In the genomic region with DNA sequence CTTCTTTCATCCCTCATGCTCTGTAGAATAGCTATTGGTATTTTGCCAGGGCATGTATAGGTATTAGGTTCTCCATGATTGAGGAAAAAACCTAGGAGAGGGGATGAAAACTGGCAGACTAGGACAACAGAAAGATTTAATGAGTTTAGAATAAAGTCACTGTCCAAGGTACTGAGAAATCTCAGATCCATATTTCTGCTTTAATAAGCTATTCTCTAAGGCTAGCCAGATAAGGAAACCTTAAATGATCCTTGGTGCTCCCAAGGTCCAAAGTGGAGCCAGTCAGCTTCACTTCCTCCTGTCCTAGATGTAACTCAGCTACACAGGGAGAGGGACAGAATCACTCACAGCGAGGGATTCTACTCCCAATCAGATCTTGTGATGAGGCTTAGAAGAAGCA, we compare ENCODE assay signal across 31 cellular contexts. TPM values are rescaled to one million over a fixed set of nuclear protein-coding genes. Genes with fewer than 3 reads are reported as not detected.
DNase-seq lines count a peak whose midpoint lies in the region; ATAC-seq and TF ChIP-seq lines count a peak whose summit lies in the region.
"Had no signal": no experiment of that assay in that cellular context is flagged by ENCODE, and none has a peak within 500 bp of the region (broad histone marks: within the 10 kb centered on the region; RNA-seq: fewer than 3 reads in every experiment).

No MANE protein-coding gene starts in this region.

- H2BK12ac ChIP-seq in mesenchymal stem cell (ENCODE audit: low read length in 2 of 2) = no peak overlapping the region

- peaks cover 33% of the 10 kb centered on the region for H3K4me1 Mint-ChIP-seq in GM23338
- H3K4me1 Mint-ChIP-seq: activated CD4-positive, alpha-beta T cell treated with anti-CD3 and anti-CD28 coated beads for 36 hours; activated naive CD4-positive, alpha-beta T cell treated with anti-CD3 and anti-CD28 coated beads, Interleukin-2, amount 10 ng/mL, durations not matched to agents 7 days and 5 days; activated T-helper 17 cell treated with anti-CD3 and anti-CD28 coated beads, Interleukin-2, amount 50 U/mL, for 72 hours had no signal

- H3K9me2 ChIP-seq in GM23338 (ENCODE audit: insufficient read depth) = no peaks in the 10 kb centered on the region

- peaks cover 7% of the 10 kb centered on the region for H3K4me1 ChIP-seq in GM23338 (ENCODE audit: insufficient read depth)
- H3K4me1 ChIP-seq in mesenchymal stem cell (ENCODE audit: control insufficient read depth, insufficient read depth, low read depth, low read length) = no peaks in the 10 kb centered on the region
- H3K4me1 ChIP-seq: colonic mucosa, lower lobe of right lung had no signal

- no peak overlapping the region for H2BK120ac ChIP-seq in mesenchymal stem cell (ENCODE audit: low read depth, low read length)

- H2BK5ac ChIP-seq in mesenchymal stem cell (ENCODE audit: low read depth, low read length, poor library complexity, severe bottlenecking) = no peak overlapping the region

- H3K9me3 ChIP-seq in mesenchymal stem cell (ENCODE audit: control insufficient read depth, low read length) = peaks cover 14% of the 10 kb centered on the region
- H3K9me3 ChIP-seq: colonic mucosa, gastroesophageal sphincter, lower lobe of right lung, mucosa of descending colon, tibial artery had no signal

- no peaks in the 10 kb centered on the region for H3K79me1 ChIP-seq in mesenchymal stem cell (replicated peaks; ENCODE audit: low read length, poor library complexity, severe bottlenecking)

- H3K4me3 ChIP-seq in GM23338 (no peak overlapping the region), mesenchymal stem cell (ENCODE audit: insufficient read depth in 1 of 2, low read depth in 1 of 2, low read length in 2 of 2) (no peak overlapping the region)
- H3K4me3 ChIP-seq: BLaER1 treated with 17β-estradiol and CSF1 and Interleukin-3, amounts not matched to agents 10 nM and 100 nM; colonic mucosa; gastroesophageal sphincter; hepatocyte; lower lobe of right lung; mucosa of descending colon; tibial artery had no signal

- H3K23ac ChIP-seq in mesenchymal stem cell (ENCODE audit: low read length in 2 of 2) = no peak overlapping the region

- H3K14ac ChIP-seq in mesenchymal stem cell (ENCODE audit: low read length in 2 of 2) = no peak overlapping the region

- H4K8ac ChIP-seq in mesenchymal stem cell (ENCODE audit: low read length) = no peak overlapping the region

- no peak overlapping the region for H3K9ac ChIP-seq in mesenchymal stem cell (ENCODE audit: low read length)
- H3K9ac ChIP-seq: BLaER1 treated with 17β-estradiol and CSF1 and Interleukin-3, amounts not matched to agents 10 nM and 100 nM had no signal

- no peak overlapping the region for H3K18ac ChIP-seq in mesenchymal stem cell (ENCODE audit: low read depth in 1 of 2, low read length in 2 of 2)

- no peaks in the 10 kb centered on the region for H3K79me2 ChIP-seq in GM23338 (replicated peaks; ENCODE audit: insufficient read depth)
- H3K79me2 ChIP-seq: hepatocyte had no signal

- WGBS in mesenchymal stem cell = 100% methylated on average over 1 of the region's 1 CpG

- no peak overlapping the region for H3K4me3 Mint-ChIP-seq in GM23338
- H3K4me3 Mint-ChIP-seq: activated CD4-positive, alpha-beta T cell treated with anti-CD3 and anti-CD28 coated beads for 36 hours; activated CD8-positive, alpha-beta T cell treated with anti-CD3 and anti-CD28 coated beads, Interleukin-2, amount 10 ng/mL, durations not matched to agents 7 days and 5 days; activated naive CD4-positive, alpha-beta T cell treated with anti-CD3 and anti-CD28 coated beads, Interleukin-2, amount 10 ng/mL, durations not matched to agents 7 days and 5 days; activated T-helper 17 cell treated with anti-CD3 and anti-CD28 coated beads, Interleukin-2, amount 50 U/mL, for 72 hours; natural killer cell treated with Interleukin-12 subunit alpha and Interleukin-12 subunit beta and Interleukin-15 and Interleukin-18, amount 100 ng/mL, for 72 hours; T-helper 2 cell treated with Interferon-gamma antibody and Interleukin-4, amounts not matched to agents 5 μg/mL and 100 μg/mL, for 36 hours had no signal

- H3K27ac Mint-ChIP-seq in GM23338 = no peak overlapping the region
- H3K27ac Mint-ChIP-seq: activated CD4-positive, alpha-beta T cell treated with anti-CD3 and anti-CD28 coated beads for 36 hours; activated CD8-positive, alpha-beta T cell treated with anti-CD3 and anti-CD28 coated beads, Interleukin-2, amount 10 ng/mL, durations not matched to agents 7 days and 5 days; activated naive CD4-positive, alpha-beta T cell treated with anti-CD3 and anti-CD28 coated beads, Interleukin-2, amount 10 ng/mL, durations not matched to agents 7 days and 5 days; activated T-helper 17 cell treated with anti-CD3 and anti-CD28 coated beads, Interleukin-2, amount 50 U/mL, for 72 hours; natural killer cell treated with Interleukin-12 subunit alpha and Interleukin-12 subunit beta and Interleukin-15 and Interleukin-18, amount 100 ng/mL, for 72 hours; T-helper 2 cell treated with Interferon-gamma antibody and Interleukin-4, amounts not matched to agents 5 μg/mL and 100 μg/mL, for 36 hours had no signal

- H4K91ac ChIP-seq in mesenchymal stem cell (ENCODE audit: low read length) = no peak overlapping the region

- no peak overlapping the region for H3K27ac ChIP-seq in GM23338 (ENCODE audit: low read depth)
- no peak overlapping the region for H3K27ac ChIP-seq in mesenchymal stem cell (ENCODE audit: low read length, poor library complexity, severe bottlenecking)
- H3K27ac ChIP-seq: BLaER1 treated with 17β-estradiol and CSF1 and Interleukin-3, amounts not matched to agents 10 nM and 100 nM; colonic mucosa; gastroesophageal sphincter; hepatocyte; lower lobe of right lung; tibial artery had no signal

- TF ChIP-seq CTCF in GM23338 (conservative IDR thresholded peaks at IDR 0.05; ENCODE audit: low read depth in 2 of 2) = no peak

- H4K20me1 ChIP-seq in GM23338 (replicated peaks; ENCODE audit: insufficient read depth) = no peaks in the 10 kb centered on the region
- H4K20me1 ChIP-seq: BLaER1 treated with 17β-estradiol and CSF1 and Interleukin-3, amounts not matched to agents 10 nM and 100 nM had no signal

- DNase-seq in GM23338 (ENCODE audit: low spot score) (no peak), dermis blood vessel endothelial cell (peak; percentile 34), mesenchymal stem cell (peak; percentile 19), AG08396 (ENCODE audit: low spot score) (no peak), NCI-H524 (lab: John Stamatoyannopoulos, UW) (no peak)
- DNase-seq: activated CD4-positive, alpha-beta T cell treated with anti-CD3 and anti-CD28 coated beads for 36 hours; activated CD8-positive, alpha-beta T cell treated with anti-CD3 and anti-CD28 coated beads, Interleukin-2, amount 10 ng/mL, durations not matched to agents 7 days and 5 days; activated naive CD4-positive, alpha-beta T cell treated with anti-CD3 and anti-CD28 coated beads, Interleukin-2, amount 10 ng/mL, durations not matched to agents 7 days and 5 days; amniotic stem cell; colonic mucosa; DMS53; effector memory CD4-positive, alpha-beta T cell; GDM1; GOT3; KG1; lower lobe of right lung; mucosa of descending colon; NCI-H2029; NCI-H526 treated with DMSO at 0.1 percent for 48 hours; NK-92 treated with Interleukin-12 subunit alpha and Interleukin-12 subunit beta, amount 100 ng/mL, for 24 hours; Right ventricle myocardium superior; stimulated activated CD4-positive, alpha-beta T cell treated with anti-CD3 and anti-CD28 coated beads, Interleukin-4, amount 100 ng/mL, for 1 hour; tibial artery had no signal

- H2AFZ ChIP-seq in GM23338 = no peak overlapping the region
- no peak overlapping the region for H2AFZ ChIP-seq in mesenchymal stem cell (ENCODE audit: low read depth, low read length)
- H2AFZ ChIP-seq: hepatocyte had no signal

- H3K4me2 ChIP-seq in GM23338 = no peak overlapping the region
- H3K4me2 ChIP-seq in mesenchymal stem cell (ENCODE audit: low read length, poor library complexity, severe bottlenecking) = no peak overlapping the region
- H3K4me2 ChIP-seq: BLaER1 treated with 17β-estradiol and CSF1 and Interleukin-3, amounts not matched to agents 10 nM and 100 nM; hepatocyte had no signal

- peaks cover 2% of the 10 kb centered on the region; the same call in 2 of the 3 replicates for H3K9me3 Mint-ChIP-seq in GM23338
- H3K9me3 Mint-ChIP-seq: activated naive CD4-positive, alpha-beta T cell treated with anti-CD3 and anti-CD28 coated beads, Interleukin-2, amount 10 ng/mL, durations not matched to agents 7 days and 5 days; activated T-helper 17 cell treated with anti-CD3 and anti-CD28 coated beads, Interleukin-2, amount 50 U/mL, for 72 hours; natural killer cell treated with Interleukin-12 subunit alpha and Interleukin-12 subunit beta and Interleukin-15 and Interleukin-18, amount 100 ng/mL, for 72 hours; T-helper 2 cell treated with Interferon-gamma antibody and Interleukin-4, amounts not matched to agents 5 μg/mL and 100 μg/mL, for 36 hours had no signal

- no peaks in the 10 kb centered on the region for H3F3A ChIP-seq in GM23338 (replicated peaks; ENCODE audit: low read depth)

- no peak overlapping the region for H2BK15ac ChIP-seq in mesenchymal stem cell (ENCODE audit: low read depth, poor library complexity, severe bottlenecking)

- H3K4ac ChIP-seq in mesenchymal stem cell (ENCODE audit: low read depth in 1 of 2, low read length in 2 of 2) = no peak overlapping the region

- H3K27me3 ChIP-seq in GM23338 (ENCODE audit: insufficient read depth) (no peaks in the 10 kb centered on the region), mesenchymal stem cell (ENCODE audit: control insufficient read depth in 1 of 2, insufficient read depth in 1 of 2, low read length in 2 of 2) (peaks cover 3 to 19% of the 10 kb centered on the region in 2 experiments)
- H3K27me3 ChIP-seq: BLaER1 treated with 17β-estradiol and CSF1 and Interleukin-3, amounts not matched to agents 10 nM and 100 nM; colonic mucosa; gastroesophageal sphincter; hepatocyte; tibial artery had no signal

- peaks cover 4% of the 10 kb centered on the region for H3K27me3 Mint-ChIP-seq in GM23338 (ENCODE audit: insufficient read depth, low read depth, poor library complexity)
- H3K27me3 Mint-ChIP-seq: activated naive CD4-positive, alpha-beta T cell treated with anti-CD3 and anti-CD28 coated beads, Interleukin-2, amount 10 ng/mL, durations not matched to agents 7 days and 5 days had no signal

- no peak overlapping the region for H2AK5ac ChIP-seq in mesenchymal stem cell (ENCODE audit: low read length, severe bottlenecking)

- no peaks in the 10 kb centered on the region for H3K36me3 ChIP-seq in GM23338 (ENCODE audit: insufficient read depth)
- no peaks in the 10 kb centered on the region for H3K36me3 ChIP-seq in mesenchymal stem cell (ENCODE audit: control insufficient read depth in 1 of 2, insufficient read depth in 2 of 2, low read depth in 1 of 2, low read length in 2 of 2)
- H3K36me3 ChIP-seq: BLaER1 treated with 17β-estradiol and CSF1 and Interleukin-3, amounts not matched to agents 10 nM and 100 nM; colonic mucosa; lower lobe of right lung had no signal

- no peak for ATAC-seq in GM23338
- ATAC-seq in HG02884 (IDR thresholded peaks at IDR 0.05; ENCODE audit: unreplicated experiment) = no peak
- ATAC-seq: activated CD4-positive, alpha-beta T cell treated with anti-CD3 and anti-CD28 coated beads for 36 hours; activated CD8-positive, alpha-beta T cell treated with anti-CD3 and anti-CD28 coated beads, Interleukin-2, amount 10 ng/mL, durations not matched to agents 7 days and 5 days; activated T-helper 17 cell treated with anti-CD3 and anti-CD28 coated beads, Interleukin-2, amount 50 U/mL, for 72 hours; gastroesophageal sphincter; lower lobe of right lung; mucosa of descending colon; natural killer cell treated with Interleukin-12 subunit alpha and Interleukin-12 subunit beta and Interleukin-15 and Interleukin-18, amount 100 ng/mL, for 72 hours had no signal

- H3K36me3 Mint-ChIP-seq in GM23338 (ENCODE audit: low read depth) = peaks cover 14% of the 10 kb centered on the region; the same call in 2 of the 3 replicates
- H3K36me3 Mint-ChIP-seq: activated naive CD4-positive, alpha-beta T cell treated with anti-CD3 and anti-CD28 coated beads, Interleukin-2, amount 10 ng/mL, durations not matched to agents 7 days and 5 days; natural killer cell treated with Interleukin-12 subunit alpha and Interleukin-12 subunit beta and Interleukin-15 and Interleukin-18, amount 100 ng/mL, for 72 hours had no signal

RNA-seq across cellular contexts. Expression of a gene that starts 13.7 kb away (rescaled TPM):
- 4.1 and 4.8 TPM in 2 replicates for total RNA-seq in GM23338 (2014; rRNA removed; shearing (Covaris generic))
- polyA plus RNA-seq in GM23338 (2016; fragmentation: Nextera tagmentation; extraction: Ambion mirVana) = 0.33 and 0.91 TPM in 2 replicates
- polyA plus RNA-seq in PFSK-1 (2012; ENCODE audit: insufficient read length, low read depth) = 0.36 TPM
- 4.3 and 7.1 TPM in 2 replicates for total RNA-seq in dermis blood vessel endothelial cell
- polyA plus RNA-seq in mesenchymal stem cell (2013, experiment 1 of 2) = 1.0 TPM
- 1.2 TPM for polyA plus RNA-seq in mesenchymal stem cell (2013, experiment 2 of 2)
- total RNA-seq: natural killer cell treated with Interleukin-12 subunit alpha and Interleukin-12 subunit beta and Interleukin-15 and Interleukin-18, amount 100 ng/mL, for 72 hours had no signal

Comparison
In these comparisons a context has a peak if more than half of its experiments do, and no peak if none do; other contexts are left out.
1. DNase-seq: peak in dermis blood vessel endothelial cell (single experiment) and mesenchymal stem cell (single experiment); none in GM23338 (single experiment), AG08396 (single experiment) and NCI-H524 (0 of 2).